ENCODE assay signal across 15 cellular contexts in the genomic region with DNA sequence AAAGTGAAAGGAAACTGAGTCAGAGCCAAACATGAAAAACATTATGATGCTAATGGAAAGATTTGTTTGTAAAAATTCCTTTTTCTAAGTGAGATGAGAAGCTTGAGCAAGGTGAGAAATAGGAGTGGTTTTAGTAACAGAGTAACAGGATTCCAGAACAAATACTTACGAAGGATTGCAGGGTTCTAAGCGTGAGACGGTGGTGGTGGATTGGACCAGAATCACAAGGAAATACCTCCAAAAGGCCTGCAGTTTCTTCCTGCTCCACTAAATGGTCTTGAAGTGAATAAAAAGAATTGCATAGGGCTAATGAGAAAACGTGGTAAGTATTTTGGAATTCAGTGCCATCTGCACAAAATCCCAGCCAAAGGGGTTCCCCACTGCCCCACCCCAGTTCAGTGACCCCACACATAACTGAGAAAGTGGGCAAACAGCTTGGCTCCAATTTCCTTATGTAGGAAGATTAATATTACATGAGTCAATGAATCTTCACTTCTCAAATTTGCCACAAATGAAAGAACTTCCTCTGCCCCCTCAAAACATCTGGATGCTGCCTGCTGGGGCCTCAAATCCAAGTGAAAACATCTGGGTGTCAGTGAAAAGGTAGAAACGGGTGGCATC.
DNase-seq lines count a peak whose midpoint lies in the region; ATAC-seq and TF ChIP-seq lines count a peak whose summit lies in the region.
"Had no signal": no experiment of that assay in that cellular context is flagged by ENCODE, and none has a peak within 500 bp of the region (broad histone marks: within the 10 kb centered on the region; RNA-seq: fewer than 3 reads in every experiment).

No MANE protein-coding gene starts in this region.

- DNase-seq in AG20443 (ENCODE audit: low spot score) (peak; percentile 34), HS-5 (ENCODE audit: low read depth) (peak; percentile 56), endodermal cell (peak; percentile 59), hypothalamus (lab: John Stamatoyannopoulos, UW) (no peak), H4 (ENCODE audit: low spot score) (no peak)
- DNase-seq: activated T-cell treated with anti-CD3 and anti-CD28 coated beads, Interleukin-2, amount 50 U/mL, for 48 hours; effector memory CD4-positive, alpha-beta T cell; lower lobe of right lung; NCI-H2081 treated with DMSO at 0.1 percent for 48 hours; stimulated activated CD4-positive, alpha-beta T cell treated with anti-CD3 and anti-CD28 coated beads, Interleukin-2, amount 100 ng/mL, for 24 hours had no signal

- H3K9ac ChIP-seq in endodermal cell (ENCODE audit: extremely low read depth, low read length, poor library complexity, severe bottlenecking) (no peak overlapping the region), parathyroid adenoma (no peak overlapping the region)

- 80 to 100% methylated on average over 5 of the region's 5 CpGs for WGBS in endodermal cell (ENCODE audit: insufficient coverage in 1 of 2, insufficient read length in 1 of 2), 2 experiments

- no peaks in the 10 kb centered on the region for H3K9me3 ChIP-seq in endodermal cell (ENCODE audit: control insufficient read depth, low read length)
- no peaks in the 10 kb centered on the region for H3K9me3 ChIP-seq in parathyroid adenoma (ENCODE audit: control insufficient read depth, low read length)
- H3K9me3 ChIP-seq: lower lobe of right lung had no signal

- TF ChIP-seq CTCF in endodermal cell (conservative IDR thresholded peaks at IDR 0.05): no peak
- no peak for TF ChIP-seq CTCF in parathyroid adenoma (IDR thresholded peaks at IDR 0.05)

- H3K27ac Mint-ChIP-seq in endodermal cell: no peak overlapping the region
- H3K27ac Mint-ChIP-seq in activated T-helper 17 cell treated with anti-CD3 and anti-CD28 coated beads, Interleukin-2, amount 50 U/mL, for 72 hours: no peak overlapping the region
- H3K27ac Mint-ChIP-seq: stimulated activated effector memory CD8-positive, alpha-beta T cell treated with anti-CD3 and anti-CD28 coated beads, Interleukin-12 subunit alpha, Interleukin-12 subunit beta, amount 100 ng/mL, for 72 hours had no signal

- no peak overlapping the region for H3K4me3 ChIP-seq in endodermal cell (ENCODE audit: low read length)
- H3K4me3 ChIP-seq in parathyroid adenoma (ENCODE audit: low read depth, low read length): no peak overlapping the region
- H3K4me3 ChIP-seq: lower lobe of right lung had no signal

- H3K4me1 ChIP-seq in endodermal cell (ENCODE audit: control insufficient read depth, insufficient read depth, low read length): peaks cover 15% of the 10 kb centered on the region
- no peaks in the 10 kb centered on the region for H3K4me1 ChIP-seq in parathyroid adenoma

- H3K27ac ChIP-seq in endodermal cell (ENCODE audit: low read depth, low read length) (no peak overlapping the region), parathyroid adenoma (no peak overlapping the region)
- H3K27ac ChIP-seq: lower lobe of right lung had no signal

- no peaks in the 10 kb centered on the region for H3K36me3 Mint-ChIP-seq in endodermal cell (ENCODE audit: low read depth)
- H3K36me3 Mint-ChIP-seq in activated T-helper 17 cell treated with anti-CD3 and anti-CD28 coated beads, Interleukin-2, amount 50 U/mL, for 72 hours (ENCODE audit: low read depth): no peaks in the 10 kb centered on the region
- H3K36me3 Mint-ChIP-seq: CD14-positive monocyte; stimulated activated effector memory CD8-positive, alpha-beta T cell treated with anti-CD3 and anti-CD28 coated beads, Interleukin-12 subunit alpha, Interleukin-12 subunit beta, amount 100 ng/mL, for 72 hours had no signal

- no peak overlapping the region for H3K4me3 Mint-ChIP-seq in endodermal cell
- H3K4me3 Mint-ChIP-seq in activated T-helper 17 cell treated with anti-CD3 and anti-CD28 coated beads, Interleukin-2, amount 50 U/mL, for 72 hours: no peak overlapping the region
- H3K4me3 Mint-ChIP-seq: CD14-positive monocyte; stimulated activated effector memory CD8-positive, alpha-beta T cell treated with anti-CD3 and anti-CD28 coated beads, Interleukin-12 subunit alpha, Interleukin-12 subunit beta, amount 100 ng/mL, for 72 hours had no signal

- no peaks in the 10 kb centered on the region for H3K9me3 Mint-ChIP-seq in endodermal cell
- peaks cover 4% of the 10 kb centered on the region for H3K9me3 Mint-ChIP-seq in activated T-helper 17 cell treated with anti-CD3 and anti-CD28 coated beads, Interleukin-2, amount 50 U/mL, for 72 hours
- H3K9me3 Mint-ChIP-seq: stimulated activated effector memory CD8-positive, alpha-beta T cell treated with anti-CD3 and anti-CD28 coated beads, Interleukin-12 subunit alpha, Interleukin-12 subunit beta, amount 100 ng/mL, for 72 hours had no signal

- H3K36me3 ChIP-seq in endodermal cell (ENCODE audit: control insufficient read depth, insufficient read depth, low read length) (no peaks in the 10 kb centered on the region), parathyroid adenoma (ENCODE audit: control insufficient read depth, insufficient read depth, low read length) (no peaks in the 10 kb centered on the region)
- H3K36me3 ChIP-seq: lower lobe of right lung had no signal

- H3K4me2 ChIP-seq in parathyroid adenoma (ENCODE audit: low read length): no peak overlapping the region

- peaks cover 54% of the 10 kb centered on the region for H3K27me3 Mint-ChIP-seq in endodermal cell (ENCODE audit: insufficient read depth)
- H3K27me3 Mint-ChIP-seq in activated T-helper 17 cell treated with anti-CD3 and anti-CD28 coated beads, Interleukin-2, amount 50 U/mL, for 72 hours: peaks cover 18% of the 10 kb centered on the region

- no peaks in the 10 kb centered on the region for H3K79me2 ChIP-seq in parathyroid adenoma

- ATAC-seq in activated T-helper 17 cell treated with anti-CD3 and anti-CD28 coated beads, Interleukin-2, amount 50 U/mL, for 72 hours (replicated peaks): no peak
- no peak for ATAC-seq in GM18909 (IDR thresholded peaks at IDR 0.05; ENCODE audit: poor library complexity, unreplicated experiment)
- ATAC-seq: stimulated activated effector memory CD8-positive, alpha-beta T cell treated with anti-CD3 and anti-CD28 coated beads, Interleukin-12 subunit alpha, Interleukin-12 subunit beta, amount 100 ng/mL, for 72 hours had no signal

- peaks cover 31% of the 10 kb centered on the region for H3K4me1 Mint-ChIP-seq in endodermal cell
- H3K4me1 Mint-ChIP-seq in activated T-helper 17 cell treated with anti-CD3 and anti-CD28 coated beads, Interleukin-2, amount 50 U/mL, for 72 hours: no peaks in the 10 kb centered on the region
- H3K4me1 Mint-ChIP-seq: stimulated activated effector memory CD8-positive, alpha-beta T cell treated with anti-CD3 and anti-CD28 coated beads, Interleukin-12 subunit alpha, Interleukin-12 subunit beta, amount 100 ng/mL, for 72 hours had no signal

- no peaks in the 10 kb centered on the region for H3K27me3 ChIP-seq in endodermal cell (ENCODE audit: control insufficient read depth, insufficient read depth, low read length, poor library complexity, severe bottlenecking)
- no peaks in the 10 kb centered on the region for H3K27me3 ChIP-seq in parathyroid adenoma (ENCODE audit: control insufficient read depth, insufficient read depth, low read length)

- peak overlapping the region; percentile 33 for H2AFZ ChIP-seq in parathyroid adenoma

Comparison
In these comparisons a context has a peak if more than half of its experiments do, and no peak if none do; other contexts are left out.
1. DNase-seq: peak in AG20443 (single experiment), HS-5 (single experiment) and endodermal cell (single experiment); none in hypothalamus (0 of 51) and H4 (single experiment).